In the genomic region with DNA sequence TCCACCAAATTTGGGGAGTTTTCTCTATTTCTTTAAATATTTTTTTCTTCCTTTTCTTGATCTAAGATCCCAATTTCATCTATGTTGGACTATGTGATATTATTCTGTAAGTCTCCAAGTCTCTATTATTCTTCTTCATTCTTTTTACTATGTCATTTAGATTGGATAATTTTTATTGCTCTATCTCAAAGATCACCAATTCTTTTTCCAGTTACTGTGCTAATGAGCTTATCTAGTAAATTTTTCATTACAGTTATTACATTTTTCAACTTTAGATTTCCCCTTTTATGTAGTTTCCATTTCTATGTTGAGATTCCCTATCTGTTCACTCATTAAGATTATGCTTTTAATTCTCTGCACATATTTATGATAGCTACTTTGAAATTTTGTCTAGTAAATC, we compare ENCODE assay signal across 22 cellular contexts.
"Had no signal": no experiment of that assay in that cellular context is flagged by ENCODE, and none has a peak within 500 bp of the region (broad histone marks: within the 10 kb centered on the region; RNA-seq: fewer than 3 reads in every experiment).

No MANE protein-coding gene starts in this region.

- H3K4me1 ChIP-seq: neural progenitor cell had no signal

- H3K4me3 Mint-ChIP-seq: memory B cell; nephron; neural progenitor cell; stimulated activated naive B cell treated with anti-CD40 and anti-IgM and Interleukin-4, amounts not matched to agents 10 μg/mL and 1 μg/mL and 100 μg/mL, for 72 hours; stimulated activated naive CD8-positive, alpha-beta T cell treated with anti-CD3 and anti-CD28 coated beads, Interleukin-15, amount 100 ng/mL, for 72 hours had no signal

- ATAC-seq: gastrocnemius medialis; left ventricle myocardium superior; psoas muscle; right cardiac atrium; stimulated activated naive B cell treated with anti-CD40 and anti-IgM and Interleukin-4, amounts not matched to agents 10 μg/mL and 1 μg/mL and 100 μg/mL, for 72 hours; stimulated activated naive CD8-positive, alpha-beta T cell treated with anti-CD3 and anti-CD28 coated beads, Interleukin-15, amount 100 ng/mL, for 72 hours had no signal

- H3K36me3 Mint-ChIP-seq: neural progenitor cell; stimulated activated naive B cell treated with anti-CD40 and anti-IgM and Interleukin-4, amounts not matched to agents 10 μg/mL and 1 μg/mL and 100 μg/mL, for 72 hours had no signal

- FAIRE-seq: keratinocyte had no signal

- H3K27ac Mint-ChIP-seq: memory B cell; nephron; neural progenitor cell; stimulated activated naive B cell treated with anti-CD40 and anti-IgM and Interleukin-4, amounts not matched to agents 10 μg/mL and 1 μg/mL and 100 μg/mL, for 72 hours; stimulated activated naive CD8-positive, alpha-beta T cell treated with anti-CD3 and anti-CD28 coated beads, Interleukin-15, amount 100 ng/mL, for 72 hours had no signal

- H3K4me1 Mint-ChIP-seq: memory B cell, neural progenitor cell had no signal

- H3K27ac ChIP-seq: dorsolateral prefrontal cortex, gastrocnemius medialis, neural progenitor cell, psoas muscle, transverse colon, vagina had no signal

- H3K9me3 ChIP-seq: gastrocnemius medialis, suprapubic skin had no signal

- H3K4me3 ChIP-seq: dorsolateral prefrontal cortex, gastrocnemius medialis, lung, neural progenitor cell, psoas muscle, skin epidermis, suprapubic skin, transverse colon, vagina had no signal

- H3K27me3 ChIP-seq: dorsolateral prefrontal cortex, gastrocnemius medialis, neural progenitor cell, spleen, suprapubic skin, transverse colon, vagina had no signal

- DNase-seq: dorsolateral prefrontal cortex; effector CD4-positive, alpha-beta T cell; foreskin fibroblast; gastrocnemius medialis; head of caudate nucleus; left ventricle myocardium superior; nucleus accumbens; posterior cingulate gyrus; psoas muscle; right cardiac atrium; spleen; stimulated activated naive B cell treated with anti-CD40 and anti-IgM and Interleukin-4, amounts not matched to agents 10 μg/mL and 1 μg/mL and 100 μg/mL, for 72 hours; stimulated activated naive CD8-positive, alpha-beta T cell treated with anti-CD3 and anti-CD28 coated beads, Interleukin-15, amount 100 ng/mL, for 72 hours; transverse colon had no signal

- H3K36me3 ChIP-seq: gastrocnemius medialis, neural progenitor cell, spleen, suprapubic skin, transverse colon, vagina had no signal
